ENCODE assay signal across 8 cellular contexts in the genomic region with DNA sequence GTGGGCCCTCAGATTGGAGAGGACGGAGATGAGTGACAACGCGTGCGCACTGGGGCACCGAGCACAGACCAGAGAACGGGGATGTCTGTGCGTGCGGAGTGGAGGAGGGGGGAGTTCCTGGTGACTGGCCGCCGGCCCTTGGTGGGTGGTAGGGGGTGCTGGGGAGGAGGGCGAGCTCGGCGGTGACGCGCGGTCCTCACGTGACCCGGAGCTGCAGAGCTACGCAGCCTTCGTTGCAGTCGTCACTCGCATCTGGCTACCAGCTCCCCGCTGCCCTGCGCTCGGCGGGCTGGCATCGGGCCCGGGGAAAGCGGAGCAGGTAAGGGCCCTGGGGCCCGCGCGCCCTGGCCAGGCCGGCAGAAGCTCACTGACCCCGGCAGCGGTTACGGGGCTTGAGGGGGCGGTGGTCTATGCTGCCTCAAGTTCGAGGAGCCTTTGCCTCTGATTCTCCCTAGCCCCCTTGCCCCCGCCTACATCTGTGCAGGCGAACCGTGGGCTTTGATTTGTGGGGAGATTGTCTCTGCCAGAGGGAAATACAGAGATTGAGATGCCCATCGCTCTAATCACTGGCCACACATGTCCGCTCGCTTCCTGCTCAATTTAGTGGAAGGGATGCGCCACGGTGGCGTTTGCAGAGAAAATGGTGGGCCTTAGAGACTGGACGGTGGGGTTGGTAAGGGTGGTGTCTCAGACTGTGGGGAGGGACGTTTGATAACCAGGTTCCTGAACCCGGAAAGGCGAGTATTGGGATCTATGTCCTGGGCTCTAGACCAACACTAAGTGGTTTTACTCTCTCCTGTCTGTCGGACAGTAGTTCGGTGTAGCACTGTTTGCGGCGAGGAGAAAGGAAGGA. TPM values are rescaled to one million over a fixed set of nuclear protein-coding genes. Genes with fewer than 3 reads are reported as not detected.
DNase-seq lines count a peak whose midpoint lies in the region; ATAC-seq and TF ChIP-seq lines count a peak whose summit lies in the region.

A gene (plus strand): TSS at position 245 of the 853 bp plus-strand sequence. CDS start 3,134 bp downstream, outside the sequence.

- TF ChIP-seq CTCF in GM06990 (IDR thresholded peaks at IDR 0.05; ENCODE audit: insufficient read depth, low read length, poor library complexity, severe bottlenecking) (no peak), epithelial cell of proximal tubule (conservative IDR thresholded peaks at IDR 0.05; ENCODE audit: low read depth, low read length) (no peak)

- H3K4me3 ChIP-seq in GM06990 (replicated peaks; ENCODE audit: low read depth, low read length) (peak within 1 kb of the TSS; percentile 53), epithelial cell of proximal tubule (ENCODE audit: low read depth, low read length) (peak within 1 kb of the TSS; percentile 51), mucosa of stomach (ENCODE audit: low read length) (no peak within 1 kb of the TSS)

- H3K27me3 ChIP-seq in GM06990 (replicated peaks; ENCODE audit: control insufficient read depth, insufficient read depth, low read length) (no peaks in the 10 kb centered on the region), mucosa of stomach (ENCODE audit: control insufficient read depth, insufficient read depth, low read length) (no peaks in the 10 kb centered on the region)

- no peaks in the 10 kb centered on the region for H3K36me3 Mint-ChIP-seq in stimulated activated effector memory CD8-positive, alpha-beta T cell treated with anti-CD3 and anti-CD28 coated beads, Interleukin-12 subunit alpha, Interleukin-12 subunit beta, amount 100 ng/mL, for 72 hours

- H3K4me1 ChIP-seq in mucosa of stomach (ENCODE audit: control insufficient read depth, insufficient read depth, low read length): no peaks in the 10 kb centered on the region

- no peaks in the 10 kb centered on the region for H3K36me3 ChIP-seq in GM06990 (ENCODE audit: control insufficient read depth, insufficient read depth, low read length)
- H3K36me3 ChIP-seq in mucosa of stomach (ENCODE audit: control insufficient read depth, insufficient read depth, low read length): no peaks in the 10 kb centered on the region

- H3K4me1 Mint-ChIP-seq in stimulated activated effector memory CD8-positive, alpha-beta T cell treated with anti-CD3 and anti-CD28 coated beads, Interleukin-12 subunit alpha, Interleukin-12 subunit beta, amount 100 ng/mL, for 72 hours: peaks cover 6% of the 10 kb centered on the region

- H3K9ac ChIP-seq in mucosa of stomach (ENCODE audit: low read length): peak within 1 kb of the TSS; percentile 47

- H3K9me3 Mint-ChIP-seq in stimulated activated effector memory CD8-positive, alpha-beta T cell treated with anti-CD3 and anti-CD28 coated beads, Interleukin-12 subunit alpha, Interleukin-12 subunit beta, amount 100 ng/mL, for 72 hours: no peaks in the 10 kb centered on the region

- H3K4me3 Mint-ChIP-seq in stimulated activated effector memory CD8-positive, alpha-beta T cell treated with anti-CD3 and anti-CD28 coated beads, Interleukin-12 subunit alpha, Interleukin-12 subunit beta, amount 100 ng/mL, for 72 hours: peak within 1 kb of the TSS; percentile 63

- peak; percentile 67 for ATAC-seq in stimulated activated effector memory CD8-positive, alpha-beta T cell treated with anti-CD3 and anti-CD28 coated beads, Interleukin-12 subunit alpha, Interleukin-12 subunit beta, amount 100 ng/mL, for 72 hours

- H3K9me3 ChIP-seq in mucosa of stomach (ENCODE audit: control insufficient read depth, low read length): no peaks in the 10 kb centered on the region

- DNase-seq in GM06990 (ENCODE audit: extremely low read depth, insufficient read length) (peak; percentile 13), NCI-H2107 treated with DMSO at 0.1 percent for 48 hours (lab: John Stamatoyannopoulos, UW; ENCODE audit: unreplicated experiment) (peak; percentile 48), epithelial cell of proximal tubule (ENCODE audit: low read depth) (no peak), SIG-M5 treated with dmso at 0.1 percent for 504 hours (lab: John Stamatoyannopoulos, UW; ENCODE audit: unreplicated experiment) (no peak), RKO (ENCODE audit: low spot score) (no peak)
- peak; percentile 61 for DNase-seq in activated CD8-positive, alpha-beta memory T cell treated with anti-CD3 and anti-CD28 coated beads, Interleukin-2, amount 50 U/mL, for 48 hours
- DNase-seq in stimulated activated effector memory CD8-positive, alpha-beta T cell treated with anti-CD3 and anti-CD28 coated beads, Interleukin-12 subunit alpha, Interleukin-12 subunit beta, amount 100 ng/mL, for 72 hours (ENCODE audit: low spot score in 2 of 2): no peak

- H3K27ac Mint-ChIP-seq in stimulated activated effector memory CD8-positive, alpha-beta T cell treated with anti-CD3 and anti-CD28 coated beads, Interleukin-12 subunit alpha, Interleukin-12 subunit beta, amount 100 ng/mL, for 72 hours: no peak within 1 kb of the TSS

RNA-seq across cellular contexts. Expression of the gene that starts here (rescaled TPM):
- total RNA-seq in epithelial cell of proximal tubule: 0.65 and 1.6 TPM in 2 replicates

Comparison
In these comparisons a context has a peak if more than half of its experiments do, and no peak if none do; other contexts are left out.
1. DNase-seq: peak in GM06990 (single experiment), NCI-H2107 treated with DMSO at 0.1 percent for 48 hours (single experiment) and activated CD8-positive, alpha-beta memory T cell treated with anti-CD3 and anti-CD28 coated beads, Interleukin-2, amount 50 U/mL, for 48 hours (single experiment); none in epithelial cell of proximal tubule (single experiment), stimulated activated effector memory CD8-positive, alpha-beta T cell treated with anti-CD3 and anti-CD28 coated beads, Interleukin-12 subunit alpha, Interleukin-12 subunit beta, amount 100 ng/mL, for 72 hours (0 of 2), SIG-M5 treated with dmso at 0.1 percent for 504 hours (single experiment) and RKO (single experiment).